In genomic region chr1:23875382-23875781, GRCh38 we compare ENCODE assay signal across 32 cellular contexts. TPM values are rescaled to one million over a fixed set of nuclear protein-coding genes. Genes with fewer than 3 reads are reported as not detected.
"Had no signal": no experiment of that assay in that cellular context is flagged by ENCODE, and none has a peak within 500 bp of the region (broad histone marks: within the 10 kb centered on the region; RNA-seq: fewer than 3 reads in every experiment).

No MANE protein-coding gene starts in this region.

- H3K27ac ChIP-seq: esophagus muscularis mucosa, foreskin keratinocyte, gastroesophageal sphincter, heart right ventricle, left lung, parathyroid adenoma, suprapubic skin, upper lobe of left lung had no signal

- H3K36me3 ChIP-seq: esophagus muscularis mucosa, gastroesophageal sphincter, heart right ventricle, left lung, suprapubic skin, upper lobe of left lung had no signal

- ATAC-seq: foreskin keratinocyte; gastroesophageal sphincter; heart right ventricle; left cardiac atrium; left lung; natural killer cell treated with Interleukin-12 subunit alpha and Interleukin-12 subunit beta and Interleukin-15 and Interleukin-18, amount 100 ng/mL, for 72 hours; sciatic nerve; stimulated activated naive CD8-positive, alpha-beta T cell treated with anti-CD3 and anti-CD28 coated beads, Interleukin-15, amount 100 ng/mL, for 72 hours had no signal

- H3K79me2 ChIP-seq: parathyroid adenoma had no signal

- H3K9ac ChIP-seq: parathyroid adenoma had no signal

- DNase-seq: central memory CD4-positive, alpha-beta T cell; dermis blood vessel endothelial cell; effector memory CD4-positive, alpha-beta T cell; foreskin keratinocyte; glutamatergic neuron; heart right ventricle; hippocampal formation; left cardiac atrium; left lung; mammary epithelial cell; naive B cell; stimulated activated CD4-positive, alpha-beta T cell treated with anti-CD3 and anti-CD28 coated beads, Interleukin-2, amount 100 ng/mL, for 24 hours; stimulated activated CD4-positive, alpha-beta T cell treated with anti-CD3 and anti-CD28 coated beads, Interleukin-4, amount 100 ng/mL, for 24 hours; stimulated activated naive CD4-positive, alpha-beta T cell; stimulated activated naive CD8-positive, alpha-beta T cell treated with anti-CD3 and anti-CD28 coated beads, Interleukin-15, amount 100 ng/mL, for 72 hours; upper lobe of left lung had no signal

- H3K27ac Mint-ChIP-seq: natural killer cell treated with Interleukin-12 subunit alpha and Interleukin-12 subunit beta and Interleukin-15 and Interleukin-18, amount 100 ng/mL, for 72 hours; progenitor cell of endocrine pancreas; stimulated activated naive CD8-positive, alpha-beta T cell treated with anti-CD3 and anti-CD28 coated beads, Interleukin-15, amount 100 ng/mL, for 72 hours had no signal

- H2AFZ ChIP-seq: parathyroid adenoma had no signal

- H3K4me1 Mint-ChIP-seq: neural crest cell; stimulated activated naive CD8-positive, alpha-beta T cell treated with anti-CD3 and anti-CD28 coated beads, Interleukin-15, amount 100 ng/mL, for 72 hours had no signal

- H3K4me1 ChIP-seq: esophagus muscularis mucosa, foreskin keratinocyte, gastroesophageal sphincter, heart right ventricle, left lung, parathyroid adenoma, suprapubic skin, upper lobe of left lung had no signal

- H3K27me3 Mint-ChIP-seq: naive B cell; natural killer cell treated with Interleukin-12 subunit alpha and Interleukin-12 subunit beta and Interleukin-15 and Interleukin-18, amount 100 ng/mL, for 72 hours; progenitor cell of endocrine pancreas; stimulated activated naive CD8-positive, alpha-beta T cell treated with anti-CD3 and anti-CD28 coated beads, Interleukin-15, amount 100 ng/mL, for 72 hours had no signal

- H3K27me3 ChIP-seq: heart right ventricle, left lung, suprapubic skin, upper lobe of left lung had no signal

- H3K4me3 Mint-ChIP-seq: natural killer cell treated with Interleukin-12 subunit alpha and Interleukin-12 subunit beta and Interleukin-15 and Interleukin-18, amount 100 ng/mL, for 72 hours; neural crest cell; stimulated activated naive CD8-positive, alpha-beta T cell treated with anti-CD3 and anti-CD28 coated beads, Interleukin-15, amount 100 ng/mL, for 72 hours had no signal

- H3K4me3 ChIP-seq: esophagus muscularis mucosa, gastroesophageal sphincter, heart right ventricle, left lung, suprapubic skin, upper lobe of left lung had no signal

RNA-seq across cellular contexts. Expression of gene CNR2, which starts 37.8 kb away (rescaled TPM):
- total RNA-seq: cerebellum, dermis blood vessel endothelial cell, endothelial cell of umbilical vein, epithelial cell of proximal tubule, fibroblast of lung, foreskin keratinocyte, gastroesophageal sphincter, kidney epithelial cell, left cardiac atrium, lower leg skin, mammary epithelial cell, mesenteric fat pad, neural crest cell, osteoblast, progenitor cell of endocrine pancreas, suprapubic skin had no signal
- polyA plus RNA-seq: endothelial cell of umbilical vein, fibroblast of lung, foreskin keratinocyte, mammary epithelial cell had no signal
